ENCODE assay signal across 8 cellular contexts in the genomic region with DNA sequence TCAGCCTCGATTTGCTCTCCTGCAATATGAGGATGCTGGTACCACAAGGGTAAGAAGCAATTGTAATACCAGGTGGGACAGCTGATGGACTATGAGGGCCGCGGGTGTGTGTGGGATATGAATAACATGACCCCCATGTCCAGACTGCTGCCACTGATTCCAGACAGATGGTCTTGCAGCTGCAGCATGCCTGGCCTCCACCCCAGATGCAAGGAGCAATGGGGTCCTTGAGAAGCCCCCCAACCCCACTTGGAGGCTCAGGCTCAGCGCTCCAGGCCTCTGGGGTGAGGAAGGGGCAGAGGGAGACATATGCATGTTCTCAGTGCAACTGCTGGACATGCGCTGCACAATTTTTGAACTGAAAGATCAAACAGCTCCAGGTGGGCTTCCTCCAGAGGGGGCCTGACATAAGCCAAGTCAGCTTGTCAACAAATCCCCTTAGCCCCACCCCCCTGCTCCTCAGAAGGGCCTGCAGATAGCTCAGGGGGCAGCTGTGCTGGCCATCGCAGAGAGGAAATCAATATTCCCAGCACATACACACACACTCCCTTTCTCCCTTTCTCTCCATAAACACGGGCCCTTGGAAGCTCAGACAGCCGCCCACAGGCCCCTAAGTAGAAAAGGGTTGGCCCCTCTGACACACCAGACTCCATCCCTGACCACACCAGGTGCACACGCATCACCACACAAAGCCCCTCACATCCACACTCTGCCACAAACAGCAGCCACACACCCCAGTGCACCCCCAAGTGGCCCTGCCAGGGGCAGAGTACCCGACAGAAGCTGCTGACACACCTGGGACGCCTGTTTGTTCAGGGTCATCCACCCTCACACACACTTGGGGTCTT.
DNase-seq lines count a peak whose midpoint lies in the region; ATAC-seq and TF ChIP-seq lines count a peak whose summit lies in the region.

No MANE protein-coding gene starts in this region.

- DNase-seq in AG09309 (ENCODE audit: low read depth) = no peak
- peak; percentile 9 for DNase-seq in NCI-H146 treated with DMSO at 0.1 percent for 48 hours (lab: John Stamatoyannopoulos, UW; ENCODE audit: unreplicated experiment)
- DNase-seq in natural killer cell treated with Interleukin-12 subunit alpha and Interleukin-12 subunit beta and Interleukin-15 and Interleukin-18, amount 100 ng/mL, for 72 hours (ENCODE audit: low spot score) = no peak
- no peak for DNase-seq in stimulated activated naive CD4-positive, alpha-beta T cell (lab: John Stamatoyannopoulos, UW)
- DNase-seq in HPDE6-E6E7 (ENCODE audit: extremely low spot score) = no peak

- H3K4me1 Mint-ChIP-seq in natural killer cell treated with Interleukin-12 subunit alpha and Interleukin-12 subunit beta and Interleukin-15 and Interleukin-18, amount 100 ng/mL, for 72 hours (ENCODE audit: low read depth in 2 of 2) = peaks cover 78 to 84% of the 10 kb centered on the region in 2 donors

- no peaks in the 10 kb centered on the region for H3K9me3 ChIP-seq in duodenal mucosa (ENCODE audit: control insufficient read depth in 1 of 2, low read length in 2 of 2)

- peak overlapping the region; percentile 84 for H3K4me3 Mint-ChIP-seq in natural killer cell treated with Interleukin-12 subunit alpha and Interleukin-12 subunit beta and Interleukin-15 and Interleukin-18, amount 100 ng/mL, for 72 hours

- no peak for TF ChIP-seq CTCF in AG09309 (IDR thresholded peaks at IDR 0.05; ENCODE audit: control insufficient read depth, insufficient read depth, low read depth, low read length, missing control alignments)

- H3K9ac ChIP-seq in duodenal mucosa (ENCODE audit: low read depth in 1 of 2, low read length in 2 of 2) = peak overlapping the region; percentile 65 to 66

- no peaks in the 10 kb centered on the region for H3K9me3 Mint-ChIP-seq in natural killer cell treated with Interleukin-12 subunit alpha and Interleukin-12 subunit beta and Interleukin-15 and Interleukin-18, amount 100 ng/mL, for 72 hours

- peak overlapping the region; percentile 26 to 74 for H3K27ac Mint-ChIP-seq in natural killer cell treated with Interleukin-12 subunit alpha and Interleukin-12 subunit beta and Interleukin-15 and Interleukin-18, amount 100 ng/mL, for 72 hours

- H3K36me3 Mint-ChIP-seq in natural killer cell treated with Interleukin-12 subunit alpha and Interleukin-12 subunit beta and Interleukin-15 and Interleukin-18, amount 100 ng/mL, for 72 hours = no peaks in the 10 kb centered on the region

- ATAC-seq in natural killer cell treated with Interleukin-12 subunit alpha and Interleukin-12 subunit beta and Interleukin-15 and Interleukin-18, amount 100 ng/mL, for 72 hours = no peak
- ATAC-seq in HG02610 (IDR thresholded peaks at IDR 0.05; ENCODE audit: unreplicated experiment) = no peak
- no peak for ATAC-seq in HG03432 (IDR thresholded peaks at IDR 0.05; ENCODE audit: unreplicated experiment)

- no peaks in the 10 kb centered on the region for H3K27me3 ChIP-seq in duodenal mucosa (ENCODE audit: control insufficient read depth in 1 of 2, insufficient read depth in 2 of 2, low read length in 2 of 2)

- no peaks in the 10 kb centered on the region for H3K36me3 ChIP-seq in duodenal mucosa (ENCODE audit: control insufficient read depth in 1 of 2, insufficient read depth in 2 of 2, low read length in 2 of 2)

- no peak overlapping the region for H3K27ac ChIP-seq in duodenal mucosa (ENCODE audit: low read depth, low read length)

- no peaks in the 10 kb centered on the region for H3K27me3 Mint-ChIP-seq in natural killer cell treated with Interleukin-12 subunit alpha and Interleukin-12 subunit beta and Interleukin-15 and Interleukin-18, amount 100 ng/mL, for 72 hours

- H3K4me3 ChIP-seq in AG09309 (ENCODE audit: control insufficient read depth, low read depth, low read length) (peak overlapping the region; percentile 94), duodenal mucosa (ENCODE audit: low read depth in 1 of 2, low read length in 2 of 2) (peak overlapping the region; percentile 67 to 78)

- peaks cover 49 to 56% of the 10 kb centered on the region in 2 donors for H3K4me1 ChIP-seq in duodenal mucosa (ENCODE audit: control insufficient read depth in 1 of 2, insufficient read depth in 2 of 2, low read length in 2 of 2)
